8 cellular contexts compared by ENCODE assay signal in genomic region chr10:110210663-110211454, GRCh38. TPM values are rescaled to one million over a fixed set of nuclear protein-coding genes. Genes with fewer than 3 reads are reported as not detected.
DNase-seq lines count a peak whose midpoint lies in the region; ATAC-seq, FAIRE-seq and TF ChIP-seq lines count a peak whose summit lies in the region.

No MANE protein-coding gene starts in this region.

- peak; percentile 77 for DNase-seq in GM12891 (ENCODE audit: insufficient read length, low spot score)
- DNase-seq in NCI-H146 (lab: John Stamatoyannopoulos, UW), result peak; percentile 97
- peak; percentile 87 for DNase-seq in T follicular helper cell (ENCODE audit: low read depth)
- peak; percentile 98 to 99 (median 98) for DNase-seq in adrenal gland
- DNase-seq in cardiac septum (ENCODE audit: low spot score), result peak; percentile 99
- DNase-seq in pancreas, result peak; percentile 95 to 99 (median 98)
- peak; percentile 95 to 96 for DNase-seq in thyroid gland

- H3K27ac ChIP-seq in adrenal gland (peak overlapping the region; percentile 91 to 98 (median 97)), pancreas (peak overlapping the region; percentile 91 to 97 (median 93)), thyroid gland (peak overlapping the region; percentile 32 to 87 (median 67))

- H3K27me3 ChIP-seq in adrenal gland (no peaks in the 10 kb centered on the region), pancreas (no peaks in the 10 kb centered on the region), thyroid gland (no peaks in the 10 kb centered on the region)

- intact Hi-C loops in adrenal gland (cut with DNase I) (no loop called here), cardiac septum (cut with DNase I) (loop anchor here (1.0 to 5.0 kb wide), 2 partner anchors 15 to 296 kb away; no protein-coding TSS in a partner anchor), pancreas (cut with DNase I) (no loop called here), thyroid gland (cut with DNase I) (loop anchor here (5.0 kb wide), 2 partner anchors 204 to 329 kb away; partner anchors contain the start of gene ADD3)

- H3K9me3 ChIP-seq in adrenal gland (replicated peaks in 1 of 3) (no peaks in the 10 kb centered on the region), pancreas (no peaks in the 10 kb centered on the region), thyroid gland (no peaks in the 10 kb centered on the region)

- no peak for TF ChIP-seq CTCF in adrenal gland (IDR thresholded peaks at IDR 0.05)
- no peak for TF ChIP-seq CTCF in pancreas (IDR thresholded peaks at IDR 0.05)
- peak in 2 of 6 experiments; percentile 8 for TF ChIP-seq CTCF in thyroid gland (IDR thresholded peaks at IDR 0.05)

- WGBS in adrenal gland, 4 donors, result 0% methylated on average over 33 to 60 of the region's 60 CpGs
- WGBS in pancreas, 2 donors, result 0 to 1% methylated on average over 60 of the region's 60 CpGs
- WGBS in thyroid gland, 2 donors, result 0% methylated on average over 41 to 57 of the region's 60 CpGs

- FAIRE-seq in GM12891 (lab: Jason Lieb, UNC) (peak; percentile 98), pancreas (lab: Jason Lieb, UNC) (peak; percentile 88)

- TF ChIP-seq POLR2A in GM12891 (IDR thresholded peaks at IDR 0.05; ENCODE audit: low read depth, low read length), result no peak
- peak; percentile 84 to 91 for TF ChIP-seq POLR2A in adrenal gland (IDR thresholded peaks at IDR 0.05)
- TF ChIP-seq POLR2A in thyroid gland (IDR thresholded peaks at IDR 0.05), result peak in 1 of 2 donors; percentile 70

- H3K4me3 ChIP-seq in adrenal gland, result peak overlapping the region; percentile 53 to 63 (median 59)
- peak overlapping the region; percentile 60 to 78 (median 66) for H3K4me3 ChIP-seq in pancreas
- H3K4me3 ChIP-seq in thyroid gland (replicated peaks in 1 of 3), result peak overlapping the region; percentile 63 to 87 (median 76)

- H3K4me1 ChIP-seq in adrenal gland (replicated peaks in 1 of 2) (peaks cover 0 to 23% of the 10 kb centered on the region in 2 donors), pancreas (peaks cover 19 to 27% (median 24%) of the 10 kb centered on the region in 3 donors), thyroid gland (peaks cover 6 to 11% of the 10 kb centered on the region in 2 donors)

- ATAC-seq in HG02870 (IDR thresholded peaks at IDR 0.05; ENCODE audit: unreplicated experiment) (peak; percentile 64), pancreas (peak; percentile 74 to 87 (median 82))

- H3K36me3 ChIP-seq in adrenal gland (replicated peaks in 1 of 2) (no peaks in the 10 kb centered on the region), pancreas (no peaks in the 10 kb centered on the region), thyroid gland (no peaks in the 10 kb centered on the region)

TF ChIP-seq in GM12891, 5 proteins besides CTCF, POLR2A, EP300 and RAD21:
- TF ChIP-seq SPI1 (IDR thresholded peaks at IDR 0.05; ENCODE audit: low read depth, low read length) (0 out of 2 replicates have a peak, but pooled peaks have one; percentile 31), POLR2AphosphoS5 (IDR thresholded peaks at IDR 0.05; ENCODE audit: low read depth, low read length) (no peak)

RNA-seq across cellular contexts. Expression of gene MXI1, which starts 3.5 kb away (rescaled TPM):
- 12.5 TPM for polyA plus RNA-seq in GM12891 (2012; ENCODE audit: low read depth, missing spikeins)
- total RNA-seq in adrenal gland (10 to 100 TPM; 27.8 to 69.8 (median 45.1) TPM), cardiac septum (59.2 TPM), pancreas (10 to 100 TPM; 17.8 to 30.5 (median 22.6) TPM), thyroid gland (100 to 1,000 TPM in 1 of 4 donors, 10 to 100 TPM in 3; 51.2 to 136 (median 59.6) TPM)
- polyA plus RNA-seq in adrenal gland (10 to 100 TPM; 22.6 to 33.8 (median 29.4) TPM), pancreas (10 to 100 TPM in 1 of 2 donors, 1 to 10 TPM in 1; 8.2 to 20.4 TPM)

Comparison
In these comparisons a context has a peak if more than half of its experiments do, and no peak if none do; other contexts are left out.
1. Peak in every context shown above with its lines: DNase-seq, ATAC-seq, H3K4me3 ChIP-seq and H3K27ac ChIP-seq.
2. intact Hi-C loops: an anchor here in cardiac septum (1.0 to 5.0 kb wide) and thyroid gland (5.0 kb wide); none called in adrenal gland and pancreas.